In the genomic region with DNA sequence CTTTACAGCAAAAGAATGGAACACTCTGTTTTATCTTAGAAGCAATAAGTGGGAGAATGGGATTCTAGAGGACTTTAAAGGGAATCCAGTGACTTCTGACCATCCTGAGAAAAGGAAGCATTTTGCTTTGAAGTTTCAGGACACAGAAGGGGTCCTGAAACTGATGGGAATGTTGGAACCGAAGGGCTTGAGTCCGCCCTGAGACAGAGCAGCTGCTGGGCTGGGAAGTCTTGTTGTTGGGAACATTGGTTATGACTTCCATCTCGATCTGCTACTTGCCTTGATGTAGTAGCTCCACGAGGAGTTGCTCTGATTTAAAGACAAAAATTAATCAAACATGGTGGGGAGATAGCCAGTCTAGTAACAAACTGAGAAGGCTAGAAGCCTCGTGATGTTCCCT, we compare ENCODE assay signal across 18 cellular contexts.
A peak's percentile ranks its signal among the peaks of the same experiment; 100 is the strongest.
DNase-seq lines count a peak whose midpoint lies in the region; ATAC-seq, FAIRE-seq and TF ChIP-seq lines count a peak whose summit lies in the region.
"Had no signal": no experiment of that assay in that cellular context is flagged by ENCODE, and none has a peak within 500 bp of the region (broad histone marks: within the 10 kb centered on the region; RNA-seq: fewer than 3 reads in every experiment).

No MANE protein-coding gene starts in this region.

- peak overlapping the region; percentile 40 to 43 for H3K27ac ChIP-seq in breast epithelium
- peak overlapping the region; percentile 59 for H3K27ac ChIP-seq in right cardiac atrium (ENCODE audit: low read length)
- peak overlapping the region; percentile 37 for H3K27ac ChIP-seq in rectal smooth muscle tissue (ENCODE audit: low read depth, low read length)
- peak overlapping the region; percentile 14 for H3K27ac ChIP-seq in vagina
- H3K27ac ChIP-seq: 22Rv1, C4-2B had no signal

- no peak overlapping the region for H3K27ac Mint-ChIP-seq in MCF 10A (ENCODE audit: low read depth, unreplicated experiment)
- H3K27ac Mint-ChIP-seq in activated T-helper 1 cell treated with anti-CD3 and anti-CD28 coated beads, Interleukin-12 subunit alpha, Interleukin-12 subunit beta, Interleukin-2, Interleukin-4 antibody, amounts not matched to agents 30 ng/mL and 10 ng/mL and 1 ng/mL, durations not matched to agents 14 hours and 24 hours and 36 hours = no peak overlapping the region

- H3K27me3 ChIP-seq in breast epithelium (no peaks in the 10 kb centered on the region), right cardiac atrium (ENCODE audit: control insufficient read depth, insufficient read depth) (no peaks in the 10 kb centered on the region), rectal smooth muscle tissue (ENCODE audit: control insufficient read depth, insufficient read depth, low read length) (no peaks in the 10 kb centered on the region), vagina (no peaks in the 10 kb centered on the region)

- TF ChIP-seq CTCF in breast epithelium (IDR thresholded peaks at IDR 0.05) = no peak
- no peak for TF ChIP-seq CTCF in MCF 10A (IDR thresholded peaks at IDR 0.05; ENCODE audit: unreplicated experiment)
- TF ChIP-seq CTCF in vagina (IDR thresholded peaks at IDR 0.05) = no peak
- no peak for TF ChIP-seq CTCF in D721Med (IDR thresholded peaks at IDR 0.05; ENCODE audit: insufficient read depth, missing control alignments)

- no peaks in the 10 kb centered on the region for H3K36me3 Mint-ChIP-seq in MCF 10A (ENCODE audit: insufficient read depth, unreplicated experiment)
- H3K36me3 Mint-ChIP-seq in activated T-helper 1 cell treated with anti-CD3 and anti-CD28 coated beads, Interleukin-12 subunit alpha, Interleukin-12 subunit beta, Interleukin-2, Interleukin-4 antibody, amounts not matched to agents 30 ng/mL and 10 ng/mL and 1 ng/mL, durations not matched to agents 14 hours and 24 hours and 36 hours (ENCODE audit: low read depth) = no peaks in the 10 kb centered on the region

- H3K4me3 Mint-ChIP-seq in MCF 10A (ENCODE audit: unreplicated experiment) = no peak overlapping the region
- no peak overlapping the region for H3K4me3 Mint-ChIP-seq in activated T-helper 1 cell treated with anti-CD3 and anti-CD28 coated beads, Interleukin-12 subunit alpha, Interleukin-12 subunit beta, Interleukin-2, Interleukin-4 antibody, amounts not matched to agents 30 ng/mL and 10 ng/mL and 1 ng/mL, durations not matched to agents 14 hours and 24 hours and 36 hours

- no TSS peak for BruUV-seq in MCF 10A (replicated peaks; lab: Mats Ljungman, UMichigan)

- TF ChIP-seq POLR2A in breast epithelium (IDR thresholded peaks at IDR 0.05) (no peak), vagina (IDR thresholded peaks at IDR 0.05) (no peak)

- no peaks in the 10 kb centered on the region for H3K4me1 Mint-ChIP-seq in MCF 10A (ENCODE audit: insufficient read depth, unreplicated experiment)
- no peaks in the 10 kb centered on the region for H3K4me1 Mint-ChIP-seq in activated T-helper 1 cell treated with anti-CD3 and anti-CD28 coated beads, Interleukin-12 subunit alpha, Interleukin-12 subunit beta, Interleukin-2, Interleukin-4 antibody, amounts not matched to agents 30 ng/mL and 10 ng/mL and 1 ng/mL, durations not matched to agents 14 hours and 24 hours and 36 hours (ENCODE audit: low read depth)

- CTCF ChIA-PET in MCF 10A (lab: Yijun Ruan, JAX) = interaction anchor here (0.6 kb wide), 1 partner anchor 340 kb away, joined by 4 read pairs; no protein-coding TSS in a partner anchor

- WGBS in right cardiac atrium = 74% methylated on average over 5 of the region's 5 CpGs

- no peak overlapping the region for H3K9ac ChIP-seq in rectal smooth muscle tissue (ENCODE audit: low read length)

- H3K4me1 ChIP-seq in breast epithelium (no peaks in the 10 kb centered on the region), right cardiac atrium (ENCODE audit: control insufficient read depth, insufficient read depth, low read length) (peaks cover 17% of the 10 kb centered on the region), rectal smooth muscle tissue (ENCODE audit: control insufficient read depth, insufficient read depth, low read length) (peaks cover 12% of the 10 kb centered on the region), vagina (peaks cover 20% of the 10 kb centered on the region)

- no peak overlapping the region for H3K4me3 ChIP-seq in breast epithelium
- H3K4me3 ChIP-seq in right cardiac atrium (ENCODE audit: low read length) = no peak overlapping the region
- no peak overlapping the region for H3K4me3 ChIP-seq in rectal smooth muscle tissue (ENCODE audit: low read length)
- H3K4me3 ChIP-seq in vagina = no peak overlapping the region

- peaks cover 15% of the 10 kb centered on the region for H3K27me3 Mint-ChIP-seq in MCF 10A (ENCODE audit: insufficient read depth, unreplicated experiment)
- peaks cover 9% of the 10 kb centered on the region for H3K27me3 Mint-ChIP-seq in activated T-helper 1 cell treated with anti-CD3 and anti-CD28 coated beads, Interleukin-12 subunit alpha, Interleukin-12 subunit beta, Interleukin-2, Interleukin-4 antibody, amounts not matched to agents 30 ng/mL and 10 ng/mL and 1 ng/mL, durations not matched to agents 14 hours and 24 hours and 36 hours (ENCODE audit: insufficient read depth)

- H3K9me3 Mint-ChIP-seq in MCF 10A (ENCODE audit: unreplicated experiment) = no peaks in the 10 kb centered on the region
- H3K9me3 Mint-ChIP-seq in activated T-helper 1 cell treated with anti-CD3 and anti-CD28 coated beads, Interleukin-12 subunit alpha, Interleukin-12 subunit beta, Interleukin-2, Interleukin-4 antibody, amounts not matched to agents 30 ng/mL and 10 ng/mL and 1 ng/mL, durations not matched to agents 14 hours and 24 hours and 36 hours = no peaks in the 10 kb centered on the region

- H3K9me3 ChIP-seq in breast epithelium (no peaks in the 10 kb centered on the region), right cardiac atrium (ENCODE audit: control insufficient read depth, low read length) (no peaks in the 10 kb centered on the region), vagina (no peaks in the 10 kb centered on the region)

- no peak for ATAC-seq in right cardiac atrium

- no peaks in the 10 kb centered on the region for H3K36me3 ChIP-seq in breast epithelium
- H3K36me3 ChIP-seq in rectal smooth muscle tissue (ENCODE audit: control insufficient read depth, insufficient read depth, low read length) = no peaks in the 10 kb centered on the region
- H3K36me3 ChIP-seq in vagina = no peaks in the 10 kb centered on the region

- POLR2A ChIA-PET in MCF 10A (lab: Yijun Ruan, JAX) = no interaction called here

- no peak for FAIRE-seq in D721Med (lab: Jason Lieb, UNC)

- DNase-seq in breast epithelium (ENCODE audit: low spot score in 2 of 2) (no peak), MCF 10A (ENCODE audit: unreplicated experiment) (no peak), right cardiac atrium (no peak), vagina (ENCODE audit: extremely low spot score in 2 of 2) (peak in 1 of 2 donors; percentile 80), D721Med (ENCODE audit: insufficient read length, low spot score) (no peak), NCI-H128 (lab: John Stamatoyannopoulos, UW; ENCODE audit: unreplicated experiment) (no peak)
- no peak for DNase-seq in activated T-helper 1 cell treated with anti-CD3 and anti-CD28 coated beads, Interleukin-12 subunit alpha, Interleukin-12 subunit beta, Interleukin-2, Interleukin-4 antibody, amounts not matched to agents 30 ng/mL and 10 ng/mL and 1 ng/mL, durations not matched to agents 14 hours and 24 hours and 36 hours (ENCODE audit: low spot score)
- DNase-seq: AML-193, DMS79 treated with DMSO at 0.1 percent for 48 hours, NCI-H1092 treated with DMSO at 0.1 percent for 48 hours, NCI-H2081 treated with DMSO at 0.1 percent for 48 hours, NCI-H510A, NCI-H774, OCI-M1, SHP77 treated with DMSO at 0.1 percent for 48 hours had no signal

- intact Hi-C loops in breast epithelium (cut with DNase I; ENCODE audit: low total_unique reads) (loop anchor here (5.0 kb wide), 1 partner anchor 205 kb away; no protein-coding TSS in a partner anchor), MCF 10A (cut with micrococcal nuclease) (no loop called here), right cardiac atrium (cut with DNase I) (no loop called here), vagina (cut with DNase I) (no loop called here)
- intact Hi-C loops in activated T-helper 1 cell treated with anti-CD3 and anti-CD28 coated beads, Interleukin-12 subunit alpha, Interleukin-12 subunit beta, Interleukin-2, Interleukin-4 antibody, amounts not matched to agents 30 ng/mL and 10 ng/mL and 1 ng/mL, durations not matched to agents 14 hours and 24 hours and 36 hours (cut with micrococcal nuclease) = no loop called here
